Comparison of ENCODE assay signal across 6 cellular contexts in the genomic region with DNA sequence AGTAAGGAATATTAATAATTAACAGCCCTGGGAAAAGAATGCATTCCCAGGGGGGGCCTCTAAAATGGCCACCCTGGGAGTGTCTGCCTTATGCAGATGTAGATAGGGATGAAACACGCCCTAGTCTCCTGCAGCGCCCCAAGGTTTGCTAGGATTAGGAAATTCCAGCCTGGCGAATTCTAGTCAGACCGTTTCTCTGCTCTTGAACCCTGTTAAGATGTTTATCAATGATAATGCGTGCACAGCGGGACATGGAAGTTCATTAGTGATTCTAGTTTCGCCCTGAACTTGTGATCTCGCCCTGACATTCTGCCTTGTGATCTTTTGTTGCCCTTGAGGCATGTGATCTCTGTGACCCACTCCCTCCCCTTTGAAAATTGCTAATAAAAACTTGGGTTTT.
A peak's percentile ranks its signal among the peaks of the same experiment; 100 is the strongest.
DNase-seq lines count a peak whose midpoint lies in the region; ATAC-seq and TF ChIP-seq lines count a peak whose summit lies in the region.
"Not testable (repeated sequence)": the region's sequence is repeated elsewhere in the genome, so short reads cannot be mapped to it uniquely, and the experiment has no call there.

No MANE protein-coding gene starts in this region.

- not testable (repeated sequence) for H3K4ac ChIP-seq in H9 (ENCODE audit: low read depth, low read length)

- not testable (repeated sequence) for H2BK120ac ChIP-seq in H9 (ENCODE audit: low read depth, low read length, poor library complexity, severe bottlenecking)

- not testable (repeated sequence) for H3K14ac ChIP-seq in H9 (ENCODE audit: insufficient read depth, low read length)

- not testable (repeated sequence) for H3K9me3 Mint-ChIP-seq in H9
- H3K9me3 Mint-ChIP-seq in WTC11 (peaks cover 29% of the 10 kb centered on the region), endodermal cell (peaks cover 22% of the 10 kb centered on the region)

- H3K79me1 ChIP-seq in H9 (ENCODE audit: insufficient read depth, low read depth, low read length, poor library complexity, severe bottlenecking) = not testable (repeated sequence)

- not testable (repeated sequence) for H3K23me2 ChIP-seq in H9 (ENCODE audit: insufficient read length, low read depth, low read length, poor library complexity, severe bottlenecking)

- not testable (repeated sequence) for H2AK5ac ChIP-seq in H9 (ENCODE audit: insufficient read length, low read length)

- H3K36me3 Mint-ChIP-seq in H9 (ENCODE audit: insufficient read depth in 1 of 3, low read depth in 3 of 3); endodermal cell (ENCODE audit: low read depth): not testable (repeated sequence)
- peaks cover 26% of the 10 kb centered on the region for H3K36me3 Mint-ChIP-seq in WTC11

- not testable (repeated sequence) for H3K27me3 ChIP-seq in H9 (ENCODE audit: insufficient read depth, low read length); endodermal cell (ENCODE audit: control insufficient read depth, insufficient read depth, low read length, poor library complexity, severe bottlenecking); iPS-20b (ENCODE audit: insufficient read depth, low read length)

- POLR2A ChIA-PET in WTC11 (lab: Charles Lee) = not testable (repeated sequence)

- not testable (repeated sequence) for H3K4me3 ChIP-seq in endodermal cell (ENCODE audit: low read length)
- H3K4me3 ChIP-seq in iPS-20b (ENCODE audit: low read length) = peak overlapping the region; percentile 34; the same call in 1 of the 2 replicates

- DNase-seq in H9 (peak; percentile 35), NCI-H82 (lab: John Stamatoyannopoulos, UW) (peak; percentile 44), WTC11 (ENCODE audit: low spot score) (peak; percentile 35), endodermal cell (peak; percentile 59), iPS DF 19.7 (ENCODE audit: low read depth, low spot score) (peak; percentile 54)

- not testable (repeated sequence) for H3T11ph ChIP-seq in H9 (ENCODE audit: low read length)

- not testable (repeated sequence) for H3K4me2 ChIP-seq in H9 (ENCODE audit: insufficient read depth, insufficient read length, low read length)

- peaks cover 45 to 48% of the 10 kb centered on the region in 2 experiments for H3K4me1 Mint-ChIP-seq in H9
- H3K4me1 Mint-ChIP-seq in WTC11 = peaks cover 23% of the 10 kb centered on the region
- not testable (repeated sequence) for H3K4me1 Mint-ChIP-seq in endodermal cell

- H2BK5ac ChIP-seq in H9 (ENCODE audit: insufficient read length, low read length) = not testable (repeated sequence)

- H2AFZ ChIP-seq in H9 (ENCODE audit: low read length) = not testable (repeated sequence)

- not testable (repeated sequence) for H4K20me1 ChIP-seq in H9 (ENCODE audit: control insufficient read depth, insufficient read depth, insufficient read length)

- H3K23ac ChIP-seq in H9 (ENCODE audit: insufficient read length, low read depth, low read length) = not testable (repeated sequence)

- not testable (repeated sequence) for H3K9ac ChIP-seq in H9 (ENCODE audit: extremely low read depth, insufficient read length, low read length); endodermal cell (ENCODE audit: extremely low read depth, low read length, poor library complexity, severe bottlenecking)
- H3K9ac ChIP-seq in iPS-20b (ENCODE audit: low read depth, low read length) = peak overlapping the region; percentile 33; the same call in 1 of the 2 replicates

- not testable (repeated sequence) for H2BK20ac ChIP-seq in H9 (ENCODE audit: low read depth, low read length, poor library complexity, severe bottlenecking)

- not testable (repeated sequence) for H3K79me2 ChIP-seq in H9 (ENCODE audit: insufficient read depth, low read length)

- not testable (repeated sequence) for H3K18ac ChIP-seq in H9 (ENCODE audit: insufficient read length, low read depth, low read length)

- not testable (repeated sequence) for H3K4me1 ChIP-seq in H9 (ENCODE audit: insufficient read depth, low read length); endodermal cell (ENCODE audit: control insufficient read depth, insufficient read depth, low read length)
- H3K4me1 ChIP-seq in iPS-20b (ENCODE audit: insufficient read depth, low read length) = peaks cover 16% of the 10 kb centered on the region; the same call in 1 of the 2 replicates

- not testable (repeated sequence) for H3K36me3 ChIP-seq in endodermal cell (ENCODE audit: control insufficient read depth, insufficient read depth, low read length); iPS-20b (ENCODE audit: insufficient read depth, low read depth, low read length)

- not testable (repeated sequence) for H4K8ac ChIP-seq in H9 (replicated peaks; ENCODE audit: insufficient read length, low read depth, low read length)

- not testable (repeated sequence) for H3K56ac ChIP-seq in H9 (ENCODE audit: insufficient read length, low read depth, low read length)

- not testable (repeated sequence) for TF ChIP-seq CTCF in H9 (conservative IDR thresholded peaks at IDR 0.05); WTC11 (IDR thresholded peaks at IDR 0.05); endodermal cell (conservative IDR thresholded peaks at IDR 0.05)

- peak overlapping the region; percentile 74 to 97 (median 93) for H3K27ac Mint-ChIP-seq in H9
- peak overlapping the region; percentile 69 for H3K27ac Mint-ChIP-seq in WTC11
- H3K27ac Mint-ChIP-seq in endodermal cell = not testable (repeated sequence)

- H3K4me3 Mint-ChIP-seq in H9 = peak overlapping the region in 1 of 2 experiments; percentile 52; a peak in 2 of 5 replicates
- not testable (repeated sequence) for H3K4me3 Mint-ChIP-seq in WTC11, endodermal cell

- CTCF ChIA-PET in WTC11 (lab: Charles Lee) = not testable (repeated sequence)

- not testable (repeated sequence) for ATAC-seq in WTC11

- H4K91ac ChIP-seq in H9 (ENCODE audit: insufficient read length, low read depth, low read length) = not testable (repeated sequence)

- not testable (repeated sequence) for H4K5ac ChIP-seq in H9 (ENCODE audit: insufficient read length, low read depth, low read length)

- H3K27me3 Mint-ChIP-seq in H9 (ENCODE audit: low read depth); WTC11 (ENCODE audit: low read depth); endodermal cell (ENCODE audit: insufficient read depth): not testable (repeated sequence)

- H2BK15ac ChIP-seq in H9 (ENCODE audit: low read depth, low read length) = not testable (repeated sequence)

- H3K27ac ChIP-seq in H9 (ENCODE audit: insufficient read length, low read depth, low read length) (peak overlapping the region; percentile 23), iPS-20b (ENCODE audit: low read length) (peak overlapping the region; percentile 27)
- H3K27ac ChIP-seq in endodermal cell (ENCODE audit: low read depth, low read length) = not testable (repeated sequence)

- H3K9me3 ChIP-seq in H9 (ENCODE audit: control insufficient read depth, low read depth, low read length); iPS-20b (ENCODE audit: insufficient read depth, low read depth, low read length): not testable (repeated sequence)
- peaks cover 13% of the 10 kb centered on the region for H3K9me3 ChIP-seq in endodermal cell (ENCODE audit: control insufficient read depth, low read length)

- not testable (repeated sequence) for H2BK12ac ChIP-seq in H9 (ENCODE audit: insufficient read length, low read depth, low read length)

- WGBS in H9 (ENCODE audit: extremely low coverage, insufficient read length, low lambda C conversion rate) = no CpG with 5 or more reads among the region's 8 CpGs
- WGBS in endodermal cell (ENCODE audit: insufficient coverage in 1 of 2, insufficient read length in 1 of 2), 2 experiments = 86% methylated on average over 8 of the region's 8 CpGs

TF ChIP-seq in WTC11, 78 proteins besides CTCF, POLR2A, EP300 and RAD21:
- TF ChIP-seq, protein P1, sequence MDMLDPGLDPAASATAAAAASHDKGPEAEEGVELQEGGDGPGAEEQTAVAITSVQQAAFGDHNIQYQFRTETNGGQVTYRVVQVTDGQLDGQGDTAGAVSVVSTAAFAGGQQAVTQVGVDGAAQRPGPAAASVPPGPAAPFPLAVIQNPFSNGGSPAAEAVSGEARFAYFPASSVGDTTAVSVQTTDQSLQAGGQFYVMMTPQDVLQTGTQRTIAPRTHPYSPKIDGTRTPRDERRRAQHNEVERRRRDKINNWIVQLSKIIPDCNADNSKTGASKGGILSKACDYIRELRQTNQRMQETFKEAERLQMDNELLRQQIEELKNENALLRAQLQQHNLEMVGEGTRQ (CRISPR knock-in tag; IDR thresholded peaks at IDR 0.05) = peak; percentile 62
- peak; percentile 44; the same call in 1 of the 2 replicates for TF ChIP-seq FOXK1 (CRISPR knock-in tag; IDR thresholded peaks at IDR 0.05)
- TF ChIP-seq, protein P2, sequence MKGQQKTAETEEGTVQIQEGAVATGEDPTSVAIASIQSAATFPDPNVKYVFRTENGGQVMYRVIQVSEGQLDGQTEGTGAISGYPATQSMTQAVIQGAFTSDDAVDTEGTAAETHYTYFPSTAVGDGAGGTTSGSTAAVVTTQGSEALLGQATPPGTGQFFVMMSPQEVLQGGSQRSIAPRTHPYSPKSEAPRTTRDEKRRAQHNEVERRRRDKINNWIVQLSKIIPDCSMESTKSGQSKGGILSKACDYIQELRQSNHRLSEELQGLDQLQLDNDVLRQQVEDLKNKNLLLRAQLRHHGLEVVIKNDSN (CRISPR knock-in tag; IDR thresholded peaks at IDR 0.05) = 0 out of 2 replicates have a peak, but pooled peaks have one; percentile 55
- TF ChIP-seq TEAD1 (CRISPR knock-in tag; IDR thresholded peaks at IDR 0.05) = peak; percentile 93; the same call in 1 of the 2 replicates
- peak; percentile 26; the same call in 1 of the 2 replicates for TF ChIP-seq CREM (CRISPR knock-in tag; IDR thresholded peaks at IDR 0.05)
- TF ChIP-seq, protein P3, sequence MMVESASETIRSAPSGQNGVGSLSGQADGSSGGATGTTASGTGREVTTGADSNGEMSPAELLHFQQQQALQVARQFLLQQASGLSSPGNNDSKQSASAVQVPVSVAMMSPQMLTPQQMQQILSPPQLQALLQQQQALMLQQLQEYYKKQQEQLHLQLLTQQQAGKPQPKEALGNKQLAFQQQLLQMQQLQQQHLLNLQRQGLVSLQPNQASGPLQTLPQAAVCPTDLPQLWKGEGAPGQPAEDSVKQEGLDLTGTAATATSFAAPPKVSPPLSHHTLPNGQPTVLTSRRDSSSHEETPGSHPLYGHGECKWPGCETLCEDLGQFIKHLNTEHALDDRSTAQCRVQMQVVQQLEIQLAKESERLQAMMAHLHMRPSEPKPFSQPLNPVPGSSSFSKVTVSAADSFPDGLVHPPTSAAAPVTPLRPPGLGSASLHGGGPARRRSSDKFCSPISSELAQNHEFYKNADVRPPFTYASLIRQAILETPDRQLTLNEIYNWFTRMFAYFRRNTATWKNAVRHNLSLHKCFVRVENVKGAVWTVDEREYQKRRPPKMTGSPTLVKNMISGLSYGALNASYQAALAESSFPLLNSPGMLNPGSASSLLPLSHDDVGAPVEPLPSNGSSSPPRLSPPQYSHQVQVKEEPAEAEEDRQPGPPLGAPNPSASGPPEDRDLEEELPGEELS (CRISPR knock-in tag; IDR thresholded peaks at IDR 0.05) = peak; percentile 61; the same call in 1 of the 2 replicates
- peak; percentile 72; the same call in 1 of the 2 replicates for TF ChIP-seq ETV6 (CRISPR knock-in tag; IDR thresholded peaks at IDR 0.05)
TF ChIP-seq in WTC11: peak in this region for 7; not testable (repeated sequence) for 71.
